In genomic region chr3:48151058-48151806, GRCh38 we compare ENCODE assay signal across 7 cellular contexts. TPM values are rescaled to one million over a fixed set of nuclear protein-coding genes. Genes with fewer than 3 reads are reported as not detected.
DNase-seq lines count a peak whose midpoint lies in the region; FAIRE-seq and TF ChIP-seq lines count a peak whose summit lies in the region.

No MANE protein-coding gene starts in this region.

- H3K9me3 ChIP-seq in SJSA1 (replicated peaks) (no peaks in the 10 kb centered on the region), parathyroid adenoma (ENCODE audit: control insufficient read depth, low read length) (no peaks in the 10 kb centered on the region), tibial artery (no peaks in the 10 kb centered on the region)

- H3K79me2 ChIP-seq in parathyroid adenoma: no peaks in the 10 kb centered on the region

- DNase-seq in GM12891 (ENCODE audit: insufficient read length, low spot score) (peak; percentile 58), M059J (ENCODE audit: low read depth) (peak; percentile 72), SJSA1 (ENCODE audit: low read depth in 1 of 2, low spot score in 2 of 2) (peak; percentile 61 to 82), head of caudate nucleus (peak; percentile 38 to 87 (median 72)), tibial artery (peak; percentile 67 to 84)
- DNase-seq in activated naive CD4-positive, alpha-beta T cell treated with anti-CD3 and anti-CD28 coated beads, Interleukin-2, amount 50 U/mL, for 16 hours: peak; percentile 44

- TF ChIP-seq POLR2A in GM12891 (IDR thresholded peaks at IDR 0.05; ENCODE audit: low read depth, low read length): no peak

- H3K27ac ChIP-seq in SJSA1 (no peak overlapping the region), parathyroid adenoma (peak overlapping the region; percentile 41), tibial artery (peak overlapping the region in 1 of 2 donors; percentile 28)

- no peak overlapping the region for H3K9ac ChIP-seq in parathyroid adenoma

- H3K36me3 ChIP-seq in SJSA1 (0 out of 2 replicates have a peak, but pooled peaks cover 3% of the 10 kb centered on the region), parathyroid adenoma (ENCODE audit: control insufficient read depth, insufficient read depth, low read length) (no peaks in the 10 kb centered on the region), tibial artery (no peaks in the 10 kb centered on the region)

- FAIRE-seq in GM12891 (lab: Jason Lieb, UNC): peak; percentile 80

- H3K4me2 ChIP-seq in parathyroid adenoma (ENCODE audit: low read length): no peak overlapping the region

- H3K4me1 ChIP-seq in SJSA1 (replicated peaks): peaks cover 9% of the 10 kb centered on the region; the same call in 1 of the 2 replicates
- H3K4me1 ChIP-seq in parathyroid adenoma: peaks cover 5% of the 10 kb centered on the region
- H3K4me1 ChIP-seq in tibial artery: peaks cover 0 to 19% (median 8%) of the 10 kb centered on the region in 4 donors

- H3K4me3 ChIP-seq in SJSA1 (no peak overlapping the region), parathyroid adenoma (ENCODE audit: low read depth, low read length) (no peak overlapping the region), tibial artery (no peak overlapping the region)

- H3K27me3 ChIP-seq in SJSA1 (replicated peaks) (no peaks in the 10 kb centered on the region), parathyroid adenoma (ENCODE audit: control insufficient read depth, insufficient read depth, low read length) (no peaks in the 10 kb centered on the region), tibial artery (no peaks in the 10 kb centered on the region)

- TF ChIP-seq CTCF in parathyroid adenoma (IDR thresholded peaks at IDR 0.05) (peak; percentile 85), tibial artery (IDR thresholded peaks at IDR 0.05) (peak; percentile 79 to 83)

- peak overlapping the region; percentile 23 for H2AFZ ChIP-seq in parathyroid adenoma

- intact Hi-C loops in head of caudate nucleus (cut with DNase I): loop anchor here (5.0 kb wide), 1 partner anchor 314 kb away; no protein-coding TSS in a partner anchor
- intact Hi-C loops in tibial artery (cut with DNase I; ENCODE audit: low total_unique reads): loop anchor here (5.0 to 10.0 kb wide), 2 partner anchors 156 to 309 kb away; no protein-coding TSS in a partner anchor

TF ChIP-seq in GM12891, 5 proteins besides CTCF, POLR2A, EP300 and RAD21:
- TF ChIP-seq PAX5 (IDR thresholded peaks at IDR 0.05; ENCODE audit: insufficient read depth, low read length, severe bottlenecking) (no peak), TAF1 (IDR thresholded peaks at IDR 0.05; ENCODE audit: low read depth, low read length) (no peak), POLR2AphosphoS5 (IDR thresholded peaks at IDR 0.05; ENCODE audit: low read depth, low read length) (no peak), SPI1 (IDR thresholded peaks at IDR 0.05; ENCODE audit: low read depth, low read length) (no peak), POU2F2 (IDR thresholded peaks at IDR 0.05; ENCODE audit: low read depth, low read length) (no peak)

RNA-seq across cellular contexts. Expression of gene CDC25A, which starts 37.0 kb away (rescaled TPM):
- 9.7 TPM for polyA plus RNA-seq in GM12891 (2012; ENCODE audit: low read depth, missing spikeins)
- 8.9 and 16.5 TPM in 2 replicates for total RNA-seq in M059J (2014; rRNA removed; shearing (Covaris generic))
- 29.1 and 36.0 TPM in 2 replicates for total RNA-seq in SJSA1 (2014; rRNA removed; shearing (Covaris generic))
